Comparison of ENCODE assay signal across 9 cellular contexts in genomic region chr22:36358533-36359171, GRCh38. TPM values are rescaled to one million over a fixed set of nuclear protein-coding genes. Genes with fewer than 3 reads are reported as not detected.
DNase-seq lines count a peak whose midpoint lies in the region; ATAC-seq, FAIRE-seq and TF ChIP-seq lines count a peak whose summit lies in the region.
"Had no signal": no experiment of that assay in that cellular context is flagged by ENCODE, and none has a peak within 500 bp of the region (broad histone marks: within the 10 kb centered on the region; RNA-seq: fewer than 3 reads in every experiment).

No MANE protein-coding gene starts in this region.

- H4K20me1 ChIP-seq in HepG2 (ENCODE audit: insufficient read depth, low read length), result peaks cover 17% of the 10 kb centered on the region

- peaks cover 90% of the 10 kb centered on the region for H3K79me2 ChIP-seq in HepG2 (ENCODE audit: insufficient read depth, low read length)

- H3K36me3 ChIP-seq in HepG2 (replicated peaks in 1 of 2; ENCODE audit: control insufficient read depth in 1 of 2, insufficient read depth in 2 of 2, low read length in 2 of 2) (peaks cover 1 to 7% of the 10 kb centered on the region in 2 experiments; a peak in 2 of 5 replicates), thyroid gland (no peaks in the 10 kb centered on the region)

- CTCF ChIA-PET in HepG2 (lab: Yijun Ruan, JAX; ENCODE audit: low intra/inter-chr PET ratio, low total read pairs), result no interaction called here

- H3K4me2 ChIP-seq in HepG2 (ENCODE audit: low read depth, low read length), result peak overlapping the region; percentile 24; the same call in 1 of the 2 replicates

- no peaks in the 10 kb centered on the region for H3K9me3 Mint-ChIP-seq in T-helper 2 cell treated with Interferon-gamma antibody and Interleukin-4, amounts not matched to agents 5 μg/mL and 100 μg/mL, for 36 hours
- H3K9me3 Mint-ChIP-seq in activated naive CD8-positive, alpha-beta T cell treated with anti-CD3 and anti-CD28 coated beads, Interleukin-2, amount 10 ng/mL, durations not matched to agents 7 days and 5 days, result no peaks in the 10 kb centered on the region

- H3K4me1 Mint-ChIP-seq in T-helper 2 cell treated with Interferon-gamma antibody and Interleukin-4, amounts not matched to agents 5 μg/mL and 100 μg/mL, for 36 hours (ENCODE audit: low read depth), result peaks cover 73% of the 10 kb centered on the region
- peaks cover 83% of the 10 kb centered on the region for H3K4me1 Mint-ChIP-seq in activated naive CD8-positive, alpha-beta T cell treated with anti-CD3 and anti-CD28 coated beads, Interleukin-2, amount 10 ng/mL, durations not matched to agents 7 days and 5 days

- H3K4me1 ChIP-seq in HepG2 (ENCODE audit: insufficient read depth, low read length) (peaks cover 100% of the 10 kb centered on the region), thyroid gland (peaks cover 56 to 95% of the 10 kb centered on the region in 2 donors)

- no peak overlapping the region for H3K4me3 ChIP-seq in HepG2 (replicated peaks in 1 of 3; ENCODE audit: insufficient read depth in 1 of 3, low read depth in 2 of 3, low read length in 3 of 3)
- no peak overlapping the region for H3K4me3 ChIP-seq in thyroid gland (replicated peaks in 1 of 3)

- POLR2A ChIA-PET in activated naive CD8-positive, alpha-beta T cell treated with anti-CD3 and anti-CD28 coated beads, Interleukin-2, amount 10 ng/mL, durations not matched to agents 7 days and 5 days (lab: Charles Lee), result interaction anchor here (1.0 to 3.1 kb wide), 6 partner anchors 9 to 30 kb away, joined by 3 to 17 read pairs (median 4); no protein-coding TSS in a partner anchor
- POLR2A ChIA-PET in HepG2 (lab: Yijun Ruan, JAX), result interaction anchor here (0.9 to 3.1 kb wide), 3 partner anchors 12 to 28 kb away, joined by 3 to 23 read pairs (median 6); partner anchors contain the start of gene MYH9

- in situ Hi-C loops in HepG2 (cut with HindIII; ENCODE audit: extremely low pct_ligation_motif_present, low pct_unique_long_range_greater_than_20kb) (no loop called here), KBM-7 (cut with MboI; ENCODE audit: low pct_unique_long_range_greater_than_20kb, low sequenced_read_pairs) (no loop called here)

- TF ChIP-seq CTCF in HepG2 (CRISPR knock-in tag; IDR thresholded peaks at IDR 0.05) (no peak), thyroid gland (IDR thresholded peaks at IDR 0.05) (no peak)

- no peak overlapping the region for H2AFZ ChIP-seq in HepG2 (ENCODE audit: low read length)

- no peak for TF ChIP-seq EP300 in HepG2 (IDR thresholded peaks at IDR 0.05; ENCODE audit: low read depth in 2 of 2, low read length in 2 of 2)
- TF ChIP-seq EP300 in HepG2 (CRISPR knock-in tag; IDR thresholded peaks at IDR 0.05; ENCODE audit: borderline replicate concordance), result no peak

- H3K27me3 Mint-ChIP-seq in T-helper 2 cell treated with Interferon-gamma antibody and Interleukin-4, amounts not matched to agents 5 μg/mL and 100 μg/mL, for 36 hours (ENCODE audit: low read depth), result no peaks in the 10 kb centered on the region
- no peaks in the 10 kb centered on the region for H3K27me3 Mint-ChIP-seq in activated naive CD8-positive, alpha-beta T cell treated with anti-CD3 and anti-CD28 coated beads, Interleukin-2, amount 10 ng/mL, durations not matched to agents 7 days and 5 days

- no peak for TF ChIP-seq RAD21 in HepG2 (CRISPR knock-in tag; IDR thresholded peaks at IDR 0.05)

- DNase-seq in T-helper 2 cell treated with Interferon-gamma antibody and Interleukin-4, amounts not matched to agents 5 μg/mL and 100 μg/mL, for 36 hours (ENCODE audit: low spot score), result no peak
- no peak for DNase-seq in T-helper 2 cell
- DNase-seq in activated naive CD8-positive, alpha-beta T cell treated with anti-CD3 and anti-CD28 coated beads, Interleukin-2, amount 10 ng/mL, durations not matched to agents 7 days and 5 days, result no peak
- no peak for DNase-seq in HepG2 (ENCODE audit: low spot score)
- no peak for DNase-seq in thyroid gland
- DNase-seq in stimulated activated CD4-positive, alpha-beta T cell treated with anti-CD3 and anti-CD28 coated beads, Interleukin-15, amount 100 ng/mL, for 24 hours, result no peak
- no peak for DNase-seq in KBM-7

- intact Hi-C loops in HepG2 (cut with micrococcal nuclease; ENCODE audit: unreplicated experiment) (no loop called here), thyroid gland (cut with DNase I) (no loop called here)

- FAIRE-seq in HepG2 (lab: Jason Lieb, UNC), result no peak
- FAIRE-seq: A204.1 had no signal

- H3K9me3 ChIP-seq in HepG2 (ENCODE audit: low read length), result no peaks in the 10 kb centered on the region
- no peaks in the 10 kb centered on the region for H3K9me3 ChIP-seq in thyroid gland

- H3K9ac ChIP-seq in HepG2 (ENCODE audit: insufficient read depth, low read depth, low read length), result no peak overlapping the region

- ATAC-seq in activated naive CD8-positive, alpha-beta T cell treated with anti-CD3 and anti-CD28 coated beads, Interleukin-2, amount 10 ng/mL, durations not matched to agents 7 days and 5 days (ENCODE audit: low read depth), result no peak
- ATAC-seq in HepG2 (no peak), GM21367 (IDR thresholded peaks at IDR 0.05; ENCODE audit: unreplicated experiment) (no peak)

- H3K27ac Mint-ChIP-seq in T-helper 2 cell treated with Interferon-gamma antibody and Interleukin-4, amounts not matched to agents 5 μg/mL and 100 μg/mL, for 36 hours, result peak overlapping the region; percentile 75
- peak overlapping the region; percentile 87 for H3K27ac Mint-ChIP-seq in activated naive CD8-positive, alpha-beta T cell treated with anti-CD3 and anti-CD28 coated beads, Interleukin-2, amount 10 ng/mL, durations not matched to agents 7 days and 5 days

- no peak for TF ChIP-seq POLR2A in HepG2 (IDR thresholded peaks at IDR 0.05; ENCODE audit: insufficient read depth in 1 of 2, low read depth in 2 of 2, low read length in 2 of 2)
- TF ChIP-seq POLR2A in thyroid gland (IDR thresholded peaks at IDR 0.05), result no peak

- no TSS peak for BruUV-seq in HepG2 (replicated peaks; lab: Mats Ljungman, UMichigan)

- H3K27ac ChIP-seq in HepG2 (ENCODE audit: extremely low read length, insufficient read depth, low read length) (peak overlapping the region; percentile 50), thyroid gland (peak overlapping the region; percentile 49 to 99 (median 67))

- H3K36me3 Mint-ChIP-seq in T-helper 2 cell treated with Interferon-gamma antibody and Interleukin-4, amounts not matched to agents 5 μg/mL and 100 μg/mL, for 36 hours (ENCODE audit: low read depth), result peaks cover 52% of the 10 kb centered on the region
- H3K36me3 Mint-ChIP-seq in activated naive CD8-positive, alpha-beta T cell treated with anti-CD3 and anti-CD28 coated beads, Interleukin-2, amount 10 ng/mL, durations not matched to agents 7 days and 5 days, result peaks cover 30% of the 10 kb centered on the region

- 60% methylated on average over 7 of the region's 7 CpGs for whole genome bisulfite sequencing in HepG2 (ENCODE audit: low lambda C conversion rate)
- 76 to 77% methylated on average over 7 of the region's 7 CpGs for WGBS in thyroid gland, 2 donors

- H3K27me3 ChIP-seq in HepG2 (ENCODE audit: control insufficient read depth in 1 of 2, insufficient read depth in 2 of 2, low read length in 2 of 2) (no peaks in the 10 kb centered on the region), thyroid gland (no peaks in the 10 kb centered on the region)

- peak overlapping the region; percentile 44 for H3K4me3 Mint-ChIP-seq in T-helper 2 cell treated with Interferon-gamma antibody and Interleukin-4, amounts not matched to agents 5 μg/mL and 100 μg/mL, for 36 hours
- H3K4me3 Mint-ChIP-seq in activated naive CD8-positive, alpha-beta T cell treated with anti-CD3 and anti-CD28 coated beads, Interleukin-2, amount 10 ng/mL, durations not matched to agents 7 days and 5 days, result peak overlapping the region; percentile 60

TF ChIP-seq in HepG2, 621 proteins besides CTCF, POLR2A, EP300 and RAD21 (continues in another document):
- TF ChIP-seq HNRNPL (IDR thresholded peaks at IDR 0.05; ENCODE audit: low read depth, low read length), result no peak
- TF ChIP-seq ARID2 (CRISPR knock-in tag; IDR thresholded peaks at IDR 0.05; ENCODE audit: borderline replicate concordance), result no peak
- TF ChIP-seq ZNF775 (CRISPR knock-in tag; IDR thresholded peaks at IDR 0.05; ENCODE audit: borderline replicate concordance), result no peak

RNA-seq across cellular contexts. Expression of gene MYH9, which starts 29.1 kb away (rescaled TPM):
- 100 to 1,000 TPM; 803 to 821 TPM for total RNA-seq in activated naive CD8-positive, alpha-beta T cell treated with anti-CD3 and anti-CD28 coated beads, Interleukin-2, amount 10 ng/mL, durations not matched to agents 7 days and 5 days
- total RNA-seq in HepG2 (2016; rRNA removed; fragmentation: Illumina TruSeq; extraction: Trizol) (98.5 and 125 TPM in 2 replicates), thyroid gland (100 to 1,000 TPM; 228 to 375 (median 275) TPM)
- total RNA-seq in HepG2 (2016; cell fraction: cytosol; rRNA removed; fragmentation: Illumina TruSeq; extraction: Trizol; ENCODE audit: low read depth), result 28.5 and 28.7 TPM in 2 replicates
- total RNA-seq in HepG2 (2016; cell fraction: insoluble cytoplasmic fraction; rRNA removed; fragmentation: Illumina TruSeq; extraction: Trizol), result 92.9 and 102 TPM in 2 replicates
- 39.3 and 47.1 TPM in 2 replicates for total RNA-seq in HepG2 (2016; cell fraction: membrane; rRNA removed; fragmentation: Illumina TruSeq; extraction: Trizol)
- total RNA-seq in HepG2 (2016; cell fraction: nucleus; rRNA removed; fragmentation: Illumina TruSeq; extraction: Trizol), result 73.0 and 81.6 TPM in 2 replicates
- 50.7 and 60.6 TPM in 2 replicates for polyA plus RNA-seq in HepG2 (2011; rRNA removed)
- polyA plus RNA-seq in HepG2 (2011; cell fraction: cytosol; rRNA removed), result 31.6 and 39.3 TPM in 2 replicates
- polyA plus RNA-seq in HepG2 (2011; cell fraction: nucleus; rRNA removed), result 68.4 and 91.3 TPM in 2 replicates
- 88.3 and 93.4 TPM in 2 replicates for polyA plus RNA-seq in HepG2 (2012)
- polyA plus RNA-seq in HepG2 (2016; cell fraction: cytosol; fragmentation: Illumina TruSeq; extraction: Trizol; ENCODE audit: low read depth), result 3.6 and 4.2 TPM in 2 replicates
- 72.0 and 110 TPM in 2 replicates for polyA plus RNA-seq in HepG2 (2016; cell fraction: insoluble cytoplasmic fraction; fragmentation: Illumina TruSeq; extraction: Trizol; ENCODE audit: low read depth)
- polyA plus RNA-seq in HepG2 (2016; cell fraction: membrane; fragmentation: Illumina TruSeq; extraction: Trizol; ENCODE audit: low read depth), result 8.1 and 11.6 TPM in 2 replicates
- 106 and 113 TPM in 2 replicates for polyA plus RNA-seq in HepG2 (2016; cell fraction: nucleus; fragmentation: Illumina TruSeq; extraction: Trizol; ENCODE audit: insufficient read depth, low read depth)
- polyA minus RNA-seq in HepG2 (2011; rRNA and poly(A)+ RNA removed; ENCODE audit: low replicate concordance), result 124 and 180 TPM in 2 replicates
- polyA minus RNA-seq in HepG2 (2011; cell fraction: cytosol; rRNA and poly(A)+ RNA removed), result 125 and 176 TPM in 2 replicates
- 61.9 and 97.5 TPM in 2 replicates for polyA minus RNA-seq in HepG2 (2011; cell fraction: nucleus; rRNA and poly(A)+ RNA removed)
